18 cellular contexts compared by ENCODE assay signal in genomic region chr15:94745371-94745770, GRCh38.
A peak's percentile ranks its signal among the peaks of the same experiment; 100 is the strongest.
DNase-seq lines count a peak whose midpoint lies in the region; ATAC-seq, FAIRE-seq and TF ChIP-seq lines count a peak whose summit lies in the region.
"Had no signal": no experiment of that assay in that cellular context is flagged by ENCODE, and none has a peak within 500 bp of the region (broad histone marks: within the 10 kb centered on the region; RNA-seq: fewer than 3 reads in every experiment).

No MANE protein-coding gene starts in this region.

- H3K4me1 ChIP-seq in upper lobe of right lung = no peaks in the 10 kb centered on the region

- WGBS in lower leg skin, 2 donors = 57 to 61% methylated on average over 7 of the region's 7 CpGs

- intact Hi-C loops in upper lobe of right lung (cut with DNase I) = no loop called here
- intact Hi-C loops in lower leg skin (cut with DNase I; ENCODE audit: low total_unique reads) = no loop called here

- H3K36me3 ChIP-seq in bronchial epithelial cell (ENCODE audit: control insufficient read depth, insufficient read depth, low read length) (no peaks in the 10 kb centered on the region), upper lobe of right lung (no peaks in the 10 kb centered on the region)

- no peak overlapping the region for H3K27ac ChIP-seq in upper lobe of right lung

- H3K4me3 ChIP-seq in bronchial epithelial cell (ENCODE audit: low read depth, low read length) (no peak overlapping the region), upper lobe of right lung (no peak overlapping the region), lower leg skin (ENCODE audit: low read depth, poor library complexity, severe bottlenecking) (no peak overlapping the region)

- ATAC-seq in upper lobe of right lung = peak; percentile 55
- ATAC-seq: HepG2 had no signal

- H3K9me3 ChIP-seq in upper lobe of right lung = no peaks in the 10 kb centered on the region

- FAIRE-seq in bronchial epithelial cell (lab: Jason Lieb, UNC) = no peak
- FAIRE-seq: A204.1, G401.6, GM12892, GM19239, HepG2, HTR-8/SVneo had no signal

- peak; percentile 30 for DNase-seq in HT1080 (ENCODE audit: low read depth)
- DNase-seq in bronchial epithelial cell (ENCODE audit: low read depth) = peak; percentile 62
- peak; percentile 85 for DNase-seq in islet precursor cell
- DNase-seq in upper lobe of right lung = no peak
- no peak for DNase-seq in lower leg skin (ENCODE audit: low spot score in 2 of 2)
- DNase-seq in hypothalamus (lab: John Stamatoyannopoulos, UW) = no peak
- DNase-seq in DMS79 treated with DMSO at 0.1 percent for 48 hours (lab: John Stamatoyannopoulos, UW) = no peak
- DNase-seq: C1 segment of cervical spinal cord; CD4-positive, alpha-beta T cell; DMS79; EL; H7 had no signal

- H3K27me3 ChIP-seq in bronchial epithelial cell (ENCODE audit: control insufficient read depth, insufficient read depth, low read length) = no peaks in the 10 kb centered on the region
- H3K27me3 ChIP-seq in upper lobe of right lung = no peaks in the 10 kb centered on the region

- no peak for TF ChIP-seq POLR2A in lower leg skin (IDR thresholded peaks at IDR 0.05)

- TF ChIP-seq CTCF in bronchial epithelial cell (IDR thresholded peaks at IDR 0.05; ENCODE audit: insufficient read depth, low read length, severe bottlenecking) (no peak), upper lobe of right lung (IDR thresholded peaks at IDR 0.05) (no peak), lower leg skin (IDR thresholded peaks at IDR 0.05) (no peak)

Comparison
In these comparisons a context has a peak if more than half of its experiments do, and no peak if none do; other contexts are left out.
1. DNase-seq: peak in HT1080 (single experiment), bronchial epithelial cell (single experiment) and islet precursor cell (single experiment); none in upper lobe of right lung (single experiment), lower leg skin (0 of 2), hypothalamus (0 of 51) and DMS79 treated with DMSO at 0.1 percent for 48 hours (single experiment).